14 cellular contexts compared by ENCODE assay signal in genomic region chr4:80086296-80086695, GRCh38. TPM values are rescaled to one million over a fixed set of nuclear protein-coding genes. Genes with fewer than 3 reads are reported as not detected.
DNase-seq lines count a peak whose midpoint lies in the region; ATAC-seq and TF ChIP-seq lines count a peak whose summit lies in the region.
"Had no signal": no experiment of that assay in that cellular context is flagged by ENCODE, and none has a peak within 500 bp of the region (broad histone marks: within the 10 kb centered on the region; RNA-seq: fewer than 3 reads in every experiment).

No MANE protein-coding gene starts in this region.

- H3K27me3 ChIP-seq in breast epithelium (no peaks in the 10 kb centered on the region), RWPE2 (ENCODE audit: insufficient read depth, poor library complexity, severe bottlenecking) (no peaks in the 10 kb centered on the region), brain microvascular endothelial cell (replicated peaks) (no peaks in the 10 kb centered on the region)
- H3K27me3 ChIP-seq: BLaER1 had no signal

- BruUV-seq in MCF 10A (replicated peaks; lab: Mats Ljungman, UMichigan) = no TSS peak

- H3K4me1 ChIP-seq in breast epithelium (no peaks in the 10 kb centered on the region), RWPE2 (ENCODE audit: insufficient read depth, poor library complexity, severe bottlenecking) (no peaks in the 10 kb centered on the region)
- H3K4me1 ChIP-seq: BLaER1, HAP-1 had no signal

- no peaks in the 10 kb centered on the region for H3K27me3 Mint-ChIP-seq in MCF 10A (ENCODE audit: insufficient read depth, unreplicated experiment)
- H3K27me3 Mint-ChIP-seq in central memory CD8-positive, alpha-beta T cell = peaks cover 15% of the 10 kb centered on the region

- H3K36me3 ChIP-seq in breast epithelium = no peaks in the 10 kb centered on the region
- H3K36me3 ChIP-seq in RWPE2 (ENCODE audit: low read depth) = no peaks in the 10 kb centered on the region
- H3K36me3 ChIP-seq in brain microvascular endothelial cell (replicated peaks) = no peaks in the 10 kb centered on the region
- H3K36me3 ChIP-seq: BLaER1, HAP-1 had no signal

- ATAC-seq in RWPE2 (ENCODE audit: low read depth) = peak; percentile 46; the same call in 1 of the 3 replicates
- ATAC-seq in central memory CD8-positive, alpha-beta T cell (replicated peaks; ENCODE audit: extremely low read depth, poor library complexity, severe bottlenecking) = no peak
- ATAC-seq in GM18520 (IDR thresholded peaks at IDR 0.05; ENCODE audit: unreplicated experiment) = no peak
- no peak for ATAC-seq in left colon

- H3K4me1 Mint-ChIP-seq in MCF 10A (ENCODE audit: insufficient read depth, unreplicated experiment) = peaks cover 10% of the 10 kb centered on the region
- H3K4me1 Mint-ChIP-seq in central memory CD8-positive, alpha-beta T cell = no peaks in the 10 kb centered on the region

- CTCF ChIA-PET in MCF 10A (lab: Yijun Ruan, JAX) = interaction anchor here (0.7 kb wide), 1 partner anchor 127 kb away, joined by 4 read pairs; no protein-coding TSS in a partner anchor

- no peak for TF ChIP-seq POLR2A in breast epithelium (IDR thresholded peaks at IDR 0.05)

- no peak overlapping the region for H3K27ac Mint-ChIP-seq in MCF 10A (ENCODE audit: low read depth, unreplicated experiment)
- peak overlapping the region; percentile 67 for H3K27ac Mint-ChIP-seq in central memory CD8-positive, alpha-beta T cell (ENCODE audit: low read depth)
- H3K27ac Mint-ChIP-seq: CD14-positive monocyte; CD4-positive, alpha-beta memory T cell had no signal

- no peak overlapping the region for H3K4me3 Mint-ChIP-seq in MCF 10A (ENCODE audit: unreplicated experiment)
- no peak overlapping the region for H3K4me3 Mint-ChIP-seq in central memory CD8-positive, alpha-beta T cell
- H3K4me3 Mint-ChIP-seq: CD14-positive monocyte; CD4-positive, alpha-beta memory T cell had no signal

- H3K9me3 Mint-ChIP-seq in MCF 10A (ENCODE audit: unreplicated experiment) = no peaks in the 10 kb centered on the region
- no peaks in the 10 kb centered on the region for H3K9me3 Mint-ChIP-seq in central memory CD8-positive, alpha-beta T cell

- TF ChIP-seq CTCF in MCF 10A (IDR thresholded peaks at IDR 0.05; ENCODE audit: unreplicated experiment) (no peak), breast epithelium (IDR thresholded peaks at IDR 0.05) (no peak), RWPE2 (IDR thresholded peaks at IDR 0.05; ENCODE audit: poor library complexity, severe bottlenecking) (no peak), brain microvascular endothelial cell (IDR thresholded peaks at IDR 0.05; ENCODE audit: low read depth, low read length, missing control alignments) (no peak)

- H3K27ac ChIP-seq in breast epithelium = no peak overlapping the region
- H3K27ac ChIP-seq in RWPE2 (ENCODE audit: poor library complexity, severe bottlenecking) = no peak overlapping the region
- H3K27ac ChIP-seq in brain microvascular endothelial cell = no peak overlapping the region
- H3K27ac ChIP-seq: BLaER1 had no signal

- intact Hi-C loops in MCF 10A (cut with micrococcal nuclease) = no loop called here
- intact Hi-C loops in breast epithelium (cut with DNase I; ENCODE audit: low total_unique reads) = no loop called here
- intact Hi-C loops in left colon (cut with DNase I, micrococcal nuclease) = no loop called here

- H3K4me3 ChIP-seq in breast epithelium = no peak overlapping the region
- no peak overlapping the region for H3K4me3 ChIP-seq in RWPE2 (ENCODE audit: severe bottlenecking)
- H3K4me3 ChIP-seq in brain microvascular endothelial cell (ENCODE audit: low read depth, low read length) = no peak overlapping the region
- H3K4me3 ChIP-seq: BLaER1, HAP-1 had no signal

- POLR2A ChIA-PET in MCF 10A (lab: Yijun Ruan, JAX) = interaction anchor here (0.7 to 1.7 kb wide), 7 partner anchors 9 to 126 kb away, joined by 3 to 8 read pairs (median 4); partner anchors contain the start of gene ANTXR2

- H3K36me3 Mint-ChIP-seq in MCF 10A (ENCODE audit: insufficient read depth, unreplicated experiment) = no peaks in the 10 kb centered on the region
- peaks cover 2% of the 10 kb centered on the region for H3K36me3 Mint-ChIP-seq in central memory CD8-positive, alpha-beta T cell (ENCODE audit: insufficient read depth)

- in situ Hi-C loops in brain microvascular endothelial cell (cut with HindIII; ENCODE audit: low pct_ligation_motif_present, low sequenced_read_pairs) = no loop called here

- DNase-seq in MCF 10A (ENCODE audit: unreplicated experiment) (peak; percentile 84), breast epithelium (ENCODE audit: low spot score in 2 of 2) (no peak), RWPE2 (ENCODE audit: low spot score) (no peak), mucosa of gallbladder (ENCODE audit: low spot score) (no peak), brain microvascular endothelial cell (no peak), left colon (no peak)
- no peak for DNase-seq in central memory CD8-positive, alpha-beta T cell (ENCODE audit: low spot score in 2 of 2)
- DNase-seq: 8988T; Calu3; CD4-positive, alpha-beta memory T cell had no signal

- no peaks in the 10 kb centered on the region for H3K9me3 ChIP-seq in breast epithelium
- H3K9me3 ChIP-seq in RWPE2 (ENCODE audit: severe bottlenecking) = no peaks in the 10 kb centered on the region
- H3K9me3 ChIP-seq: BLaER1, HAP-1 had no signal

RNA-seq across cellular contexts. Expression of gene ANTXR2, which starts 13.3 kb away (rescaled TPM):
- 31.0 and 45.1 TPM in 2 replicates for total RNA-seq in MCF 10A (2022)
- total RNA-seq in breast epithelium = 100 to 1,000 TPM in 1 of 3 donors, 10 to 100 TPM in 2; 55.1 to 229 (median 77.4) TPM
- total RNA-seq in mucosa of gallbladder = 163 TPM
- 100 to 1,000 TPM in 1 of 2 donors, 10 to 100 TPM in 1; 70.0 to 135 TPM for total RNA-seq in left colon
